In genomic region chr2:193476171-193476800, GRCh38 we compare ENCODE assay signal across 20 cellular contexts.
DNase-seq lines count a peak whose midpoint lies in the region; ATAC-seq, FAIRE-seq and TF ChIP-seq lines count a peak whose summit lies in the region.
"Had no signal": no experiment of that assay in that cellular context is flagged by ENCODE, and none has a peak within 500 bp of the region (broad histone marks: within the 10 kb centered on the region; RNA-seq: fewer than 3 reads in every experiment).

No MANE protein-coding gene starts in this region.

- no peaks in the 10 kb centered on the region for H3K9me3 Mint-ChIP-seq in glutamatergic neuron (ENCODE audit: unreplicated experiment)

- DNase-seq in HepG2 (ENCODE audit: low spot score) (peak; percentile 16), right lobe of liver (no peak), NOMO-1 (lab: John Stamatoyannopoulos, UW; ENCODE audit: unreplicated experiment in 2 of 2) (peak; percentile 42 to 55), choroid plexus epithelial cell (ENCODE audit: low read depth) (peak; percentile 2), NCI-H748 (lab: John Stamatoyannopoulos, UW; ENCODE audit: unreplicated experiment) (no peak), amniotic stem cell (lab: John Stamatoyannopoulos, UW) (no peak), glutamatergic neuron (no peak)
- DNase-seq: activated CD4-positive, alpha-beta T cell treated with anti-CD3 and anti-CD28 coated beads, Interleukin-2, amount 50 U/mL, for 48 hours; activated T-cell treated with anti-CD3 and anti-CD28 coated beads, Interleukin-2, amount 50 U/mL, for 48 hours; GOT3; mucosa of descending colon; NCI-H2081 treated with DMSO at 0.1 percent for 48 hours; NCI-H526; stimulated activated CD4-positive, alpha-beta T cell treated with anti-CD3 and anti-CD28 coated beads, Interleukin-4, amount 100 ng/mL, for 4 hours; upper lobe of left lung had no signal

- no peaks in the 10 kb centered on the region for H3K79me2 ChIP-seq in HepG2 (ENCODE audit: insufficient read depth, low read length)
- H3K79me2 ChIP-seq: hepatocyte had no signal

- WGBS in HepG2 (ENCODE audit: low lambda C conversion rate) = 27% methylated on average over 6 of the region's 6 CpGs
- WGBS in right lobe of liver (ENCODE audit: insufficient coverage, low coverage, low lambda C conversion rate, missing lambda C conversion rate) = 56% methylated on average over 4 of the region's 6 CpGs

- no peaks in the 10 kb centered on the region for H3K4me1 Mint-ChIP-seq in glutamatergic neuron (ENCODE audit: low read depth, unreplicated experiment)
- H3K4me1 Mint-ChIP-seq: CD14-positive monocyte; central memory CD8-positive, alpha-beta T cell had no signal

- ATAC-seq in HepG2 (no peak), right lobe of liver (no peak), HG02938 (IDR thresholded peaks at IDR 0.05; ENCODE audit: unreplicated experiment) (no peak)
- ATAC-seq: mucosa of descending colon had no signal

- FAIRE-seq in HepG2 (lab: Jason Lieb, UNC) = no peak

- H3K4me3 Mint-ChIP-seq in glutamatergic neuron (ENCODE audit: unreplicated experiment) = no peak overlapping the region
- H3K4me3 Mint-ChIP-seq: CD14-positive monocyte; central memory CD8-positive, alpha-beta T cell had no signal

- H3K27ac Mint-ChIP-seq in glutamatergic neuron (ENCODE audit: unreplicated experiment) = no peak overlapping the region
- H3K27ac Mint-ChIP-seq: CD14-positive monocyte had no signal

- no peak for TF ChIP-seq CTCF in HepG2 (CRISPR knock-in tag; IDR thresholded peaks at IDR 0.05)
- TF ChIP-seq CTCF in right lobe of liver (IDR thresholded peaks at IDR 0.05) = no peak
- no peak for TF ChIP-seq CTCF in choroid plexus epithelial cell (conservative IDR thresholded peaks at IDR 0.05; ENCODE audit: low read depth, low read length)
- no peak for TF ChIP-seq CTCF in glutamatergic neuron (IDR thresholded peaks at IDR 0.05; ENCODE audit: partially characterized antibody, unreplicated experiment)

- no peaks in the 10 kb centered on the region for H3K27me3 ChIP-seq in HepG2 (ENCODE audit: control insufficient read depth in 1 of 2, insufficient read depth in 2 of 2, low read length in 2 of 2)
- H3K27me3 ChIP-seq in right lobe of liver = no peaks in the 10 kb centered on the region
- H3K27me3 ChIP-seq: hepatocyte, Peyer's patch, upper lobe of left lung had no signal

- intact Hi-C loops in HepG2 (cut with micrococcal nuclease; ENCODE audit: unreplicated experiment) = no loop called here
- intact Hi-C loops in right lobe of liver (cut with DNase I) = no loop called here

- H2AFZ ChIP-seq in HepG2 (ENCODE audit: low read length) = no peak overlapping the region
- H2AFZ ChIP-seq: hepatocyte had no signal

- H3K36me3 ChIP-seq in HepG2 (replicated peaks in 1 of 2; ENCODE audit: control insufficient read depth in 1 of 2, insufficient read depth in 2 of 2, low read length in 2 of 2) = no peaks in the 10 kb centered on the region
- no peaks in the 10 kb centered on the region for H3K36me3 ChIP-seq in right lobe of liver
- H3K36me3 ChIP-seq: Peyer's patch, upper lobe of left lung had no signal

- BruUV-seq in HepG2 (replicated peaks; lab: Mats Ljungman, UMichigan) = no TSS peak

- H3K4me2 ChIP-seq in HepG2 (ENCODE audit: low read depth, low read length) = no peak overlapping the region
- H3K4me2 ChIP-seq: hepatocyte had no signal

- H3K27me3 Mint-ChIP-seq in glutamatergic neuron (ENCODE audit: unreplicated experiment) = no peaks in the 10 kb centered on the region
- H3K27me3 Mint-ChIP-seq: central memory CD8-positive, alpha-beta T cell had no signal

- no peak for TF ChIP-seq POLR2A in HepG2 (IDR thresholded peaks at IDR 0.05; ENCODE audit: insufficient read depth in 1 of 2, low read depth in 2 of 2, low read length in 2 of 2)
- TF ChIP-seq POLR2A in right lobe of liver (IDR thresholded peaks at IDR 0.05) = no peak

- no peaks in the 10 kb centered on the region for H3K4me1 ChIP-seq in HepG2 (ENCODE audit: insufficient read depth, low read length)
- H3K4me1 ChIP-seq in right lobe of liver = no peaks in the 10 kb centered on the region
- H3K4me1 ChIP-seq: Peyer's patch, upper lobe of left lung had no signal

- TF ChIP-seq RAD21 in HepG2 (CRISPR knock-in tag; IDR thresholded peaks at IDR 0.05) = no peak

- H3K9me3 ChIP-seq in HepG2 (ENCODE audit: low read length) (peaks cover 6% of the 10 kb centered on the region; the same call in 1 of the 2 replicates), right lobe of liver (no peaks in the 10 kb centered on the region)
- H3K9me3 ChIP-seq: mucosa of descending colon, Peyer's patch, upper lobe of left lung had no signal

- no peaks in the 10 kb centered on the region for H4K20me1 ChIP-seq in HepG2 (ENCODE audit: insufficient read depth, low read length)

- CTCF ChIA-PET in HepG2 (lab: Yijun Ruan, JAX; ENCODE audit: low intra/inter-chr PET ratio, low total read pairs) = no interaction called here

- in situ Hi-C loops in HepG2 (cut with HindIII; ENCODE audit: extremely low pct_ligation_motif_present, low pct_unique_long_range_greater_than_20kb) = no loop called here

- TF ChIP-seq EP300 in HepG2 (IDR thresholded peaks at IDR 0.05; ENCODE audit: low read depth in 2 of 2, low read length in 2 of 2) (no peak), HepG2 (CRISPR knock-in tag; IDR thresholded peaks at IDR 0.05; ENCODE audit: borderline replicate concordance) (no peak)

- H3K9ac ChIP-seq in HepG2 (ENCODE audit: insufficient read depth, low read depth, low read length) = no peak overlapping the region

- H3K4me3 ChIP-seq in HepG2 (replicated peaks in 1 of 3; ENCODE audit: insufficient read depth in 1 of 3, low read depth in 2 of 3, low read length in 3 of 3) = no peak overlapping the region
- H3K4me3 ChIP-seq in right lobe of liver = no peak overlapping the region
- H3K4me3 ChIP-seq in choroid plexus epithelial cell (ENCODE audit: low read depth, low read length) = no peak overlapping the region
- H3K4me3 ChIP-seq: hepatocyte, mucosa of descending colon, Peyer's patch, upper lobe of left lung had no signal

- H3K36me3 Mint-ChIP-seq in glutamatergic neuron (ENCODE audit: unreplicated experiment) = no peaks in the 10 kb centered on the region
- H3K36me3 Mint-ChIP-seq: CD14-positive monocyte had no signal

- POLR2A ChIA-PET in HepG2 (lab: Yijun Ruan, JAX) = no interaction called here

- H3K27ac ChIP-seq in HepG2 (ENCODE audit: extremely low read length, insufficient read depth, low read length) = no peak overlapping the region
- no peak overlapping the region for H3K27ac ChIP-seq in right lobe of liver
- H3K27ac ChIP-seq: hepatocyte, Peyer's patch, upper lobe of left lung had no signal

TF ChIP-seq in HepG2, 621 proteins besides CTCF, POLR2A, EP300 and RAD21 (continues in another document):
- TF ChIP-seq ZBTB40 (IDR thresholded peaks at IDR 0.05) (no peak), ZBTB40 (CRISPR knock-in tag; IDR thresholded peaks at IDR 0.05) (no peak), ZNF660 (CRISPR knock-in tag; IDR thresholded peaks at IDR 0.05; ENCODE audit: borderline replicate concordance, low read depth) (no peak)

Comparison
In these comparisons a context has a peak if more than half of its experiments do, and no peak if none do; other contexts are left out.
1. DNase-seq: peak in HepG2 (single experiment), NOMO-1 (2 of 2) and choroid plexus epithelial cell (single experiment); none in right lobe of liver (0 of 3), NCI-H748 (single experiment), amniotic stem cell (single experiment) and glutamatergic neuron (single experiment).